Comparison of ENCODE assay signal across 25 cellular contexts in the genomic region with DNA sequence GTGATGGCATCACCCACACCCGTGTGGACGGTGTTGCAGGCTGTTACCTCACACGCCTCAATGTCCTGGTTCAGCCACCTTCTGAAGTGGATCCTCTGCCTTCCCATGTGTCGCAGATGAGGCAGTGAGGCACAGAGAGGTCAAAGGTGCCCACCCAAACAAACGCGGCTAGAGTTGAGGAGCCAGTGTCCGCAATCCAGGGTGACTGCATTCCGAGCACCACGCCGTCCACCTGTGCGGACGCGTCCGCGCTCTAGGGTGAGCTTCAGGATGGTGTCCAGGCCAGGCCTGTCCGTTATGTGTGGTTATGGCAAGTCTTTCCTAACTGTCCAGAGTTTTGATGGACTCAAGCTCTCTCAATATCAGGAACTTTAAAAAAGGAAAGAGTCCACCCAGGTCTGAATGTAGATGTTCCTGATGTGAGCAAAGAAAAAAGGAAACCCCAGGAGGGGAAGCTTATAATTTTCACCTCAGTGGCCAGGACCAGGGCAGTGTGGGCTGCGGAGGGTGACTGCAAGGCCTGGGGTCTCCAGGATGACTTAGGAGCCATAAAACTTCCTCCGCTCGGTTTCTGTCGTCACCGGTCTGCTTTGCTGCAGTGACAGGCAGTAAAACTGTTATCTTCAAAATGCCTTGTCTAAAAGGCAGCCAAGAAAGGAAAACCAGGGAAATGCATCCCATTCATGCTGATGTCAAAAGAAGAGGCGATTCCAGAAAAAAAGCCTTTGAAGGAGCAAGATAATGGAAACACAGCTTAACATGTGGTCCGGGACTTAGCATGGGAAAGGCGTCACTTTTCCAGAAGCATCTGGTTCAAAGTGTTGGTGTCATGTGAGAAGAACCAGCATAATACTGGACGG. TPM values are rescaled to one million over a fixed set of nuclear protein-coding genes. Genes with fewer than 3 reads are reported as not detected.
DNase-seq lines count a peak whose midpoint lies in the region; ATAC-seq and TF ChIP-seq lines count a peak whose summit lies in the region.
"Had no signal": no experiment of that assay in that cellular context is flagged by ENCODE, and none has a peak within 500 bp of the region (broad histone marks: within the 10 kb centered on the region; RNA-seq: fewer than 3 reads in every experiment).

No MANE protein-coding gene starts in this region.

- ATAC-seq in IMR-90 (ENCODE audit: low read depth) = no peak
- no peak for ATAC-seq in HG03280 (IDR thresholded peaks at IDR 0.05; ENCODE audit: unreplicated experiment)
- ATAC-seq: activated T-cell treated with anti-CD3 and anti-CD28 coated beads, Interleukin-2, amount 50 U/mL, for 4 hours; stimulated activated naive CD8-positive, alpha-beta T cell treated with anti-CD3 and anti-CD28 coated beads, Interleukin-15, amount 100 ng/mL, for 72 hours had no signal

- H2AK9ac ChIP-seq in IMR-90 (replicated peaks; ENCODE audit: low read depth, low read length, poor library complexity) = peak overlapping the region; percentile 55

- H3K36me3 ChIP-seq in IMR-90 (ENCODE audit: control insufficient read depth, insufficient read depth, low read length) = no peaks in the 10 kb centered on the region
- H3K36me3 ChIP-seq in esophagus (ENCODE audit: control insufficient read depth in 2 of 2, insufficient read depth in 2 of 2, low read length in 1 of 2) = no peaks in the 10 kb centered on the region
- H3K36me3 ChIP-seq in mesodermal cell (ENCODE audit: control insufficient read depth, insufficient read depth, low read length) = no peaks in the 10 kb centered on the region
- no peaks in the 10 kb centered on the region for H3K36me3 ChIP-seq in smooth muscle cell (ENCODE audit: low read depth)
- H3K36me3 ChIP-seq: adrenal gland, colonic mucosa, HAP-1, right lobe of liver, tibial nerve had no signal

- no peak for DNase-seq in IMR-90
- no peak for DNase-seq in smooth muscle cell (lab: John Stamatoyannopoulos, UW; ENCODE audit: unreplicated experiment)
- no peak for DNase-seq in midbrain (lab: John Stamatoyannopoulos, UW)
- DNase-seq in putamen (ENCODE audit: low spot score) = no peak
- no peak for DNase-seq in activated naive CD4-positive, alpha-beta T cell treated with Interleukin-2 at 50 U/mL for 16 hours
- DNase-seq: activated CD4-positive, alpha-beta T cell treated with anti-CD3 and anti-CD28 coated beads for 48 hours; activated T-cell treated with anti-CD3 and anti-CD28 coated beads, Interleukin-2, amount 50 U/mL, for 4 hours; colonic mucosa; DMS79; effector memory CD4-positive, alpha-beta T cell; erythroblast; NCI-H1105; NCI-H2029; NCI-H2227 treated with DMSO at 0.1 percent for 48 hours; occipital lobe; right lobe of liver; RPMI8226; stimulated activated CD4-positive, alpha-beta T cell treated with anti-CD3 and anti-CD28 coated beads, Interleukin-15, amount 100 ng/mL, for 24 hours; stimulated activated naive CD8-positive, alpha-beta T cell treated with anti-CD3 and anti-CD28 coated beads, Interleukin-15, amount 100 ng/mL, for 72 hours had no signal

- H4K20me1 ChIP-seq in IMR-90 (ENCODE audit: insufficient read depth, low read length) (no peaks in the 10 kb centered on the region), smooth muscle cell (ENCODE audit: low read depth) (no peaks in the 10 kb centered on the region)

- H2BK20ac ChIP-seq in IMR-90 (ENCODE audit: low read depth, low read length) = peak overlapping the region; percentile 21; the same call in 1 of the 2 replicates

- CTCF ChIA-PET in IMR-90 (lab: Yijun Ruan, JAX) = no interaction called here

- H3K27me3 ChIP-seq in IMR-90 (ENCODE audit: control insufficient read depth, insufficient read depth, low read length) (peaks cover 3% of the 10 kb centered on the region), esophagus (ENCODE audit: control insufficient read depth in 1 of 2, insufficient read depth in 2 of 2, low read length in 2 of 2) (no peaks in the 10 kb centered on the region), smooth muscle cell (ENCODE audit: low read depth) (no peaks in the 10 kb centered on the region)
- H3K27me3 ChIP-seq: adrenal gland, colonic mucosa, right lobe of liver, tibial nerve had no signal

- H2AFZ ChIP-seq in IMR-90 (replicated peaks; ENCODE audit: low read length, poor library complexity) = no peak overlapping the region
- H2AFZ ChIP-seq in smooth muscle cell (ENCODE audit: low read depth) = no peak overlapping the region

- H2BK5ac ChIP-seq in IMR-90 (ENCODE audit: low read depth, low read length, poor library complexity, severe bottlenecking) = no peak overlapping the region

- peak overlapping the region; percentile 90 for H2AK5ac ChIP-seq in IMR-90 (ENCODE audit: low read depth, low read length)

- in situ Hi-C loops in IMR-90 (cut with MboI; ENCODE audit: low sequenced_read_pairs) = no loop called here

- 0 out of 2 replicates have a peak, but pooled peaks cover 8% of the 10 kb centered on the region for H3K9me1 ChIP-seq in IMR-90 (ENCODE audit: insufficient read depth, low read length)

- no peaks in the 10 kb centered on the region for H3K79me1 ChIP-seq in IMR-90 (ENCODE audit: low read depth in 1 of 2, low read length in 2 of 2)

- H3K14ac ChIP-seq in IMR-90 (replicated peaks; ENCODE audit: low read depth, low read length) = 0 out of 2 replicates have a peak overlapping the region, but pooled peaks have one; percentile 27

- peak overlapping the region; percentile 11; the same call in 1 of the 2 replicates for H3K18ac ChIP-seq in IMR-90 (ENCODE audit: low read depth, low read length)

- H2BK15ac ChIP-seq in IMR-90 (ENCODE audit: low read depth, low read length) = no peak overlapping the region; the same call in 2 of the 3 replicates

- no TSS peak for BruUV-seq in IMR-90 (replicated peaks; lab: Mats Ljungman, UMichigan)

- no peaks in the 10 kb centered on the region for H3K9me3 ChIP-seq in IMR-90 (ENCODE audit: control insufficient read depth, insufficient read depth, low read length)
- H3K9me3 ChIP-seq in esophagus (ENCODE audit: control insufficient read depth in 2 of 2, insufficient read depth in 1 of 2, low read depth in 1 of 2, low read length in 1 of 2) = no peaks in the 10 kb centered on the region
- H3K9me3 ChIP-seq in mesodermal cell (ENCODE audit: control insufficient read depth, low read length) = no peaks in the 10 kb centered on the region
- H3K9me3 ChIP-seq in smooth muscle cell (replicated peaks; ENCODE audit: low read depth) = no peaks in the 10 kb centered on the region
- H3K9me3 ChIP-seq: adrenal gland, colonic mucosa, HAP-1, right lobe of liver, tibial nerve had no signal

- dilution Hi-C loops in IMR-90 (cut with HindIII; ENCODE audit: low sequenced_read_pairs, unreplicated experiment) = no loop called here

- H4K8ac ChIP-seq in IMR-90 (ENCODE audit: low read depth in 2 of 2, low read length in 2 of 2) = peak overlapping the region in 1 of 2 experiments; percentile 46; a peak in 1 of 4 replicates

- H3K9ac ChIP-seq in IMR-90 (ENCODE audit: low read depth, low read length) (no peak overlapping the region), smooth muscle cell (ENCODE audit: low read depth) (peak overlapping the region; percentile 56)

- H3K4me2 ChIP-seq in IMR-90 (ENCODE audit: low read depth, low read length) = no peak overlapping the region
- H3K4me2 ChIP-seq in smooth muscle cell = peak overlapping the region; percentile 68

- peaks cover 9% of the 10 kb centered on the region for H3K79me2 ChIP-seq in smooth muscle cell (ENCODE audit: low read depth)

- peaks cover 53% of the 10 kb centered on the region for H3F3A ChIP-seq in smooth muscle cell (ENCODE audit: low read depth)

- no peak overlapping the region for H3K56ac ChIP-seq in IMR-90 (ENCODE audit: extremely low read depth, insufficient read depth, low read length)

- intact Hi-C loops in IMR-90 (cut with micrococcal nuclease) = no loop called here

- 0 out of 2 replicates have a peak overlapping the region, but pooled peaks have one; percentile 21 for H4K91ac ChIP-seq in IMR-90 (ENCODE audit: insufficient read depth, low read depth, low read length)

- peaks cover 8% of the 10 kb centered on the region for H3K4me1 ChIP-seq in IMR-90 (ENCODE audit: control insufficient read depth, insufficient read depth, low read length)
- H3K4me1 ChIP-seq in esophagus (ENCODE audit: control insufficient read depth in 2 of 2, insufficient read depth in 2 of 2, low read length in 1 of 2) = no peaks in the 10 kb centered on the region
- peaks cover 23% of the 10 kb centered on the region for H3K4me1 ChIP-seq in mesodermal cell (ENCODE audit: control insufficient read depth, insufficient read depth, low read length, poor library complexity, severe bottlenecking)
- H3K4me1 ChIP-seq in smooth muscle cell (ENCODE audit: low read depth) = peaks cover 27% of the 10 kb centered on the region
- H3K4me1 ChIP-seq: adrenal gland, colonic mucosa, right lobe of liver had no signal

- TF ChIP-seq RAD21 in IMR-90 (IDR thresholded peaks at IDR 0.05; ENCODE audit: low read length) = no peak

- TF ChIP-seq CTCF in IMR-90 (conservative IDR thresholded peaks at IDR 0.05; ENCODE audit: low read depth, low read length) = no peak
- TF ChIP-seq CTCF in smooth muscle cell (IDR thresholded peaks at IDR 0.05; ENCODE audit: borderline replicate concordance, insufficient read depth, poor library complexity, severe bottlenecking) = no peak

- POLR2A ChIA-PET in IMR-90 (lab: Charles Lee; ENCODE audit: unreplicated experiment) = no interaction called here

- H3K4ac ChIP-seq in IMR-90 (ENCODE audit: low read depth, low read length) = peak overlapping the region; percentile 37

- no peak for TF ChIP-seq POLR2A in IMR-90 (IDR thresholded peaks at IDR 0.05; ENCODE audit: low read depth, low read length)

- H3K27ac ChIP-seq in IMR-90 (ENCODE audit: insufficient read depth, low read length) (no peak overlapping the region), esophagus (ENCODE audit: low read depth in 2 of 2, low read length in 1 of 2) (peak overlapping the region; percentile 35 to 47), mesodermal cell (ENCODE audit: low read depth, low read length, severe bottlenecking) (peak overlapping the region; percentile 88), smooth muscle cell (ENCODE audit: low read depth) (peak overlapping the region; percentile 94)
- H3K27ac ChIP-seq: adrenal gland, right lobe of liver had no signal

- 0 out of 2 replicates have a peak overlapping the region, but pooled peaks have one; percentile 4 for H3K23ac ChIP-seq in IMR-90 (ENCODE audit: low read depth, low read length)

- H4K5ac ChIP-seq in IMR-90 (ENCODE audit: low read depth, low read length) = no peak overlapping the region

- 91% methylated on average over 12 of the region's 25 CpGs; no CpG with 5 or more reads in 1 of the 2 experiments for WGBS in IMR-90 (ENCODE audit: extremely low coverage in 2 of 2, insufficient read length in 1 of 2), 2 experiments
- 77 to 83% methylated on average over 25 of the region's 25 CpGs for WGBS in esophagus, 2 donors
- WGBS in mesodermal cell (ENCODE audit: insufficient coverage in 2 of 2), 2 experiments = 86 to 90% methylated on average over 25 of the region's 25 CpGs
- 45% methylated on average over 25 of the region's 25 CpGs for WGBS in smooth muscle cell (ENCODE audit: low lambda C conversion rate)

- H2BK120ac ChIP-seq in IMR-90 (ENCODE audit: low read depth, low read length) = peak overlapping the region; percentile 17; the same call in 1 of the 2 replicates

- no peak overlapping the region for H3K4me3 ChIP-seq in IMR-90 (ENCODE audit: insufficient read depth, low read depth, low read length)
- no peak overlapping the region for H3K4me3 ChIP-seq in esophagus (ENCODE audit: low read depth in 1 of 2, low read length in 2 of 2)
- no peak overlapping the region for H3K4me3 ChIP-seq in mesodermal cell (ENCODE audit: extremely low read depth, insufficient read depth, low read length, poor library complexity, severe bottlenecking)
- H3K4me3 ChIP-seq in smooth muscle cell = no peak overlapping the region
- H3K4me3 ChIP-seq: adrenal gland, colonic mucosa, HAP-1, right lobe of liver had no signal

RNA-seq across cellular contexts. Expression of a gene that starts 41.8 kb away (rescaled TPM):
- total RNA-seq in IMR-90 (2012; rRNA removed) (173 and 186 TPM in 2 replicates), smooth muscle cell (1,267 and 1,292 TPM in 2 replicates)
- polyA plus RNA-seq in IMR-90 (2012; rRNA removed) (1,556 and 1,578 TPM in 2 replicates), esophagus (100 to 1,000 TPM; 105 to 123 TPM), smooth muscle cell (2,075 and 2,827 TPM in 2 replicates)
- 1,992 and 3,331 TPM in 2 replicates for polyA plus RNA-seq in IMR-90 (2012; cell fraction: cytosol; rRNA removed)
- 5,237 and 11,886 TPM in 2 replicates for polyA plus RNA-seq in IMR-90 (2012; cell fraction: nucleus; rRNA removed; ENCODE audit: low replicate concordance)
- 309 TPM for polyA plus RNA-seq in mesodermal cell (2013, experiment 1 of 2)
- polyA plus RNA-seq in mesodermal cell (2013, experiment 2 of 2) = 301 TPM

Comparison
In these comparisons a context has a peak if more than half of its experiments do, and no peak if none do; other contexts are left out.
1. RNA of a gene that starts 41.8 kb away (polyA plus RNA-seq): 2,075 to 2,827 TPM in smooth muscle cell and 1,556 to 11,886 TPM in IMR-90; 105 to 123 TPM in esophagus; every median in the first group is over 10 times any median in the second.